Comparison of ENCODE assay signal across 1 cellular context in the genomic region with DNA sequence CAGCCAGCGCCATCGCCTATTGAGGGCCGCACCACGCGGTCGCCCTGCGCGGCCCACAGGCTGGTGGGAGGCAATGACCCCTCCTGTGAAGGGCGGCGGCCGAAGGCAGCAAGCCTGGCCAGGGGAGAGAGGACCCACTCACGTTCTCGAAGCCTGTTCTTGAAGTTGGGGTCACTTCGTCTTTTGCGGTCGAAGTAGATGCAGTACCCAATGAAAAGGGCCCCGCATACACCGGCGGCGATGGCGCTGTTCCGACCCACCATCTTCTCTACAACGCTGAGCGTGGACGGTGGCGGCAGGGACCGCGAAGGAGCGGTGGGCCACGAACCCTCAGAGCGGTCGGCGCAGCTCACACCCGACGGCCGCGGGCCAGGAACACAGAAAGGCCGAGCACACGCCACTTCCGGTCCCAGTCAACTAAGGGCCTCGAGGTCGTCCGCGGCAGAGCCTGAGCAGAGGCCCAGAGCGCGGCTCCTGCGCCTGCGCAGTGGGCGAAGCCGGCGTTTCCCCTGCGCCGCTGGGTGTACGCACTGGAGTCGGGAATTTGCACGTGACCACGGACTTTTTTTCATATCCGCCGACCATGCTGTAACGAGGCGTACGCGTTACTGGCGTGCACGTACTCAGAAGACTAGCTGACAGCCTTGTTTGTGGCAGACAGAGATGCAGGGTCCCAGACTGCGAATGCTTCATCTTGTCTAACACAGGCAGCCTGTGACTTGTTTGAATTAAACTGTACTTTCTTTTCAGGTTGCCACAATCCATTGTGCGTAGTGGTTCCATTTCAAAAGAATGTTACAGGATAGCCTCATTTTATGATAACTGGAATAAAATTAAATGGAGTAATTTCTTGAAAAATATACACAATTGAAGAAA.
A peak's percentile ranks its signal among the peaks of the same experiment; 100 is the strongest.
TF ChIP-seq lines count a peak whose summit lies in the region.

A gene (minus strand): TSS at position 385 of the 876 bp plus-strand sequence. CDS start 122 bp downstream, at position 263.

TF ChIP-seq in HepG2, 621 proteins besides CTCF, POLR2A, EP300 and RAD21 (continued from another document and continues in another):
- TF ChIP-seq, protein P1, sequence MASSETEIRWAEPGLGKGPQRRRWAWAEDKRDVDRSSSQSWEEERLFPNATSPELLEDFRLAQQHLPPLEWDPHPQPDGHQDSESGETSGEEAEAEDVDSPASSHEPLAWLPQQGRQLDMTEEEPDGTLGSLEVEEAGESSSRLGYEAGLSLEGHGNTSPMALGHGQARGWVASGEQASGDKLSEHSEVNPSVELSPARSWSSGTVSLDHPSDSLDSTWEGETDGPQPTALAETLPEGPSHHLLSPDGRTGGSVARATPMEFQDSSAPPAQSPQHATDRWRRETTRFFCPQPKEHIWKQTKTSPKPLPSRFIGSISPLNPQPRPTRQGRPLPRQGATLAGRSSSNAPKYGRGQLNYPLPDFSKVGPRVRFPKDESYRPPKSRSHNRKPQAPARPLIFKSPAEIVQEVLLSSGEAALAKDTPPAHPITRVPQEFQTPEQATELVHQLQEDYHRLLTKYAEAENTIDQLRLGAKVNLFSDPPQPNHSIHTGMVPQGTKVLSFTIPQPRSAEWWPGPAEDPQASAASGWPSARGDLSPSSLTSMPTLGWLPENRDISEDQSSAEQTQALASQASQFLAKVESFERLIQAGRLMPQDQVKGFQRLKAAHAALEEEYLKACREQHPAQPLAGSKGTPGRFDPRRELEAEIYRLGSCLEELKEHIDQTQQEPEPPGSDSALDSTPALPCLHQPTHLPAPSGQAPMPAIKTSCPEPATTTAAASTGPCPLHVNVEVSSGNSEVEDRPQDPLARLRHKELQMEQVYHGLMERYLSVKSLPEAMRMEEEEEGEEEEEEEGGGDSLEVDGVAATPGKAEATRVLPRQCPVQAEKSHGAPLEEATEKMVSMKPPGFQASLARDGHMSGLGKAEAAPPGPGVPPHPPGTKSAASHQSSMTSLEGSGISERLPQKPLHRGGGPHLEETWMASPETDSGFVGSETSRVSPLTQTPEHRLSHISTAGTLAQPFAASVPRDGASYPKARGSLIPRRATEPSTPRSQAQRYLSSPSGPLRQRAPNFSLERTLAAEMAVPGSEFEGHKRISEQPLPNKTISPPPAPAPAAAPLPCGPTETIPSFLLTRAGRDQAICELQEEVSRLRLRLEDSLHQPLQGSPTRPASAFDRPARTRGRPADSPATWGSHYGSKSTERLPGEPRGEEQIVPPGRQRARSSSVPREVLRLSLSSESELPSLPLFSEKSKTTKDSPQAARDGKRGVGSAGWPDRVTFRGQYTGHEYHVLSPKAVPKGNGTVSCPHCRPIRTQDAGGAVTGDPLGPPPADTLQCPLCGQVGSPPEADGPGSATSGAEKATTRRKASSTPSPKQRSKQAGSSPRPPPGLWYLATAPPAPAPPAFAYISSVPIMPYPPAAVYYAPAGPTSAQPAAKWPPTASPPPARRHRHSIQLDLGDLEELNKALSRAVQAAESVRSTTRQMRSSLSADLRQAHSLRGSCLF (CRISPR knock-in tag; IDR thresholded peaks at IDR 0.05; ENCODE audit: borderline replicate concordance) = peak; percentile 95; the same call in 1 of the 2 replicates
- TF ChIP-seq ZNF205 (CRISPR knock-in tag; IDR thresholded peaks at IDR 0.05) = peak; percentile 26; the same call in 1 of the 2 replicates
- TF ChIP-seq PPARG (CRISPR knock-in tag; conservative IDR thresholded peaks at IDR 0.05) = peak; percentile 58; the same call in 1 of the 2 replicates
- TF ChIP-seq, protein P2, sequence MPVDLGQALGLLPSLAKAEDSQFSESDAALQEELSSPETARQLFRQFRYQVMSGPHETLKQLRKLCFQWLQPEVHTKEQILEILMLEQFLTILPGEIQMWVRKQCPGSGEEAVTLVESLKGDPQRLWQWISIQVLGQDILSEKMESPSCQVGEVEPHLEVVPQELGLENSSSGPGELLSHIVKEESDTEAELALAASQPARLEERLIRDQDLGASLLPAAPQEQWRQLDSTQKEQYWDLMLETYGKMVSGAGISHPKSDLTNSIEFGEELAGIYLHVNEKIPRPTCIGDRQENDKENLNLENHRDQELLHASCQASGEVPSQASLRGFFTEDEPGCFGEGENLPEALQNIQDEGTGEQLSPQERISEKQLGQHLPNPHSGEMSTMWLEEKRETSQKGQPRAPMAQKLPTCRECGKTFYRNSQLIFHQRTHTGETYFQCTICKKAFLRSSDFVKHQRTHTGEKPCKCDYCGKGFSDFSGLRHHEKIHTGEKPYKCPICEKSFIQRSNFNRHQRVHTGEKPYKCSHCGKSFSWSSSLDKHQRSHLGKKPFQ (CRISPR knock-in tag; IDR thresholded peaks at IDR 0.05; ENCODE audit: insufficient replicate concordance) = peak; percentile 64
- no peak for TF ChIP-seq ZNF251 (CRISPR knock-in tag; IDR thresholded peaks at IDR 0.05)
- TF ChIP-seq, protein P3, sequence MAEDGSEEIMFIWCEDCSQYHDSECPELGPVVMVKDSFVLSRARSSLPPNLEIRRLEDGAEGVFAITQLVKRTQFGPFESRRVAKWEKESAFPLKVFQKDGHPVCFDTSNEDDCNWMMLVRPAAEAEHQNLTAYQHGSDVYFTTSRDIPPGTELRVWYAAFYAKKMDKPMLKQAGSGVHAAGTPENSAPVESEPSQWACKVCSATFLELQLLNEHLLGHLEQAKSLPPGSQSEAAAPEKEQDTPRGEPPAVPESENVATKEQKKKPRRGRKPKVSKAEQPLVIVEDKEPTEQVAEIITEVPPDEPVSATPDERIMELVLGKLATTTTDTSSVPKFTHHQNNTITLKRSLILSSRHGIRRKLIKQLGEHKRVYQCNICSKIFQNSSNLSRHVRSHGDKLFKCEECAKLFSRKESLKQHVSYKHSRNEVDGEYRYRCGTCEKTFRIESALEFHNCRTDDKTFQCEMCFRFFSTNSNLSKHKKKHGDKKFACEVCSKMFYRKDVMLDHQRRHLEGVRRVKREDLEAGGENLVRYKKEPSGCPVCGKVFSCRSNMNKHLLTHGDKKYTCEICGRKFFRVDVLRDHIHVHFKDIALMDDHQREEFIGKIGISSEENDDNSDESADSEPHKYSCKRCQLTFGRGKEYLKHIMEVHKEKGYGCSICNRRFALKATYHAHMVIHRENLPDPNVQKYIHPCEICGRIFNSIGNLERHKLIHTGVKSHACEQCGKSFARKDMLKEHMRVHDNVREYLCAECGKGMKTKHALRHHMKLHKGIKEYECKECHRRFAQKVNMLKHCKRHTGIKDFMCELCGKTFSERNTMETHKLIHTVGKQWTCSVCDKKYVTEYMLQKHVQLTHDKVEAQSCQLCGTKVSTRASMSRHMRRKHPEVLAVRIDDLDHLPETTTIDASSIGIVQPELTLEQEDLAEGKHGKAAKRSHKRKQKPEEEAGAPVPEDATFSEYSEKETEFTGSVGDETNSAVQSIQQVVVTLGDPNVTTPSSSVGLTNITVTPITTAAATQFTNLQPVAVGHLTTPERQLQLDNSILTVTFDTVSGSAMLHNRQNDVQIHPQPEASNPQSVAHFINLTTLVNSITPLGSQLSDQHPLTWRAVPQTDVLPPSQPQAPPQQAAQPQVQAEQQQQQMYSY (CRISPR knock-in tag; IDR thresholded peaks at IDR 0.05) = peak; percentile 47; the same call in 1 of the 2 replicates
- TF ChIP-seq ZNF543 (CRISPR knock-in tag; IDR thresholded peaks at IDR 0.05) = peak; percentile 78; the same call in 1 of the 2 replicates
- TF ChIP-seq, protein P4, sequence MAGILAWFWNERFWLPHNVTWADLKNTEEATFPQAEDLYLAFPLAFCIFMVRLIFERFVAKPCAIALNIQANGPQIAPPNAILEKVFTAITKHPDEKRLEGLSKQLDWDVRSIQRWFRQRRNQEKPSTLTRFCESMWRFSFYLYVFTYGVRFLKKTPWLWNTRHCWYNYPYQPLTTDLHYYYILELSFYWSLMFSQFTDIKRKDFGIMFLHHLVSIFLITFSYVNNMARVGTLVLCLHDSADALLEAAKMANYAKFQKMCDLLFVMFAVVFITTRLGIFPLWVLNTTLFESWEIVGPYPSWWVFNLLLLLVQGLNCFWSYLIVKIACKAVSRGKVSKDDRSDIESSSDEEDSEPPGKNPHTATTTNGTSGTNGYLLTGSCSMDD (CRISPR knock-in tag; IDR thresholded peaks at IDR 0.05) = no peak
- 0 out of 2 replicates have a peak, but pooled peaks have one; percentile 19 for TF ChIP-seq ZNF260 (CRISPR knock-in tag; IDR thresholded peaks at IDR 0.05; ENCODE audit: borderline replicate concordance, low read depth)
- TF ChIP-seq PHF5A (CRISPR knock-in tag; IDR thresholded peaks at IDR 0.05; ENCODE audit: low read depth, unreplicated experiment) = no peak
- TF ChIP-seq ZNF10 (CRISPR knock-in tag; IDR thresholded peaks at IDR 0.05; ENCODE audit: borderline replicate concordance, low read depth) = no peak
- TF ChIP-seq ZNF703 (CRISPR knock-in tag; IDR thresholded peaks at IDR 0.05; ENCODE audit: borderline replicate concordance) = no peak; the same call in 1 of the 2 replicates
- TF ChIP-seq, protein P5, sequence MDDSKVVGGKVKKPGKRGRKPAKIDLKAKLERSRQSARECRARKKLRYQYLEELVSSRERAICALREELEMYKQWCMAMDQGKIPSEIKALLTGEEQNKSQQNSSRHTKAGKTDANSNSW (CRISPR knock-in tag; IDR thresholded peaks at IDR 0.05; ENCODE audit: borderline replicate concordance) = peak; percentile 69; the same call in 1 of the 2 replicates
- TF ChIP-seq, protein P6, sequence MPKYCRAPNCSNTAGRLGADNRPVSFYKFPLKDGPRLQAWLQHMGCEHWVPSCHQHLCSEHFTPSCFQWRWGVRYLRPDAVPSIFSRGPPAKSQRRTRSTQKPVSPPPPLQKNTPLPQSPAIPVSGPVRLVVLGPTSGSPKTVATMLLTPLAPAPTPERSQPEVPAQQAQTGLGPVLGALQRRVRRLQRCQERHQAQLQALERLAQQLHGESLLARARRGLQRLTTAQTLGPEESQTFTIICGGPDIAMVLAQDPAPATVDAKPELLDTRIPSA (CRISPR knock-in tag; IDR thresholded peaks at IDR 0.05; ENCODE audit: borderline replicate concordance) = no peak
- 0 out of 2 replicates have a peak, but pooled peaks have one; percentile 42 for TF ChIP-seq ZNF230 (CRISPR knock-in tag; IDR thresholded peaks at IDR 0.05)
- no peak for TF ChIP-seq MTA3 (CRISPR knock-in tag; IDR thresholded peaks at IDR 0.05)
- TF ChIP-seq SIX1 (CRISPR knock-in tag; IDR thresholded peaks at IDR 0.05; ENCODE audit: borderline replicate concordance) = no peak
- TF ChIP-seq, protein P7, sequence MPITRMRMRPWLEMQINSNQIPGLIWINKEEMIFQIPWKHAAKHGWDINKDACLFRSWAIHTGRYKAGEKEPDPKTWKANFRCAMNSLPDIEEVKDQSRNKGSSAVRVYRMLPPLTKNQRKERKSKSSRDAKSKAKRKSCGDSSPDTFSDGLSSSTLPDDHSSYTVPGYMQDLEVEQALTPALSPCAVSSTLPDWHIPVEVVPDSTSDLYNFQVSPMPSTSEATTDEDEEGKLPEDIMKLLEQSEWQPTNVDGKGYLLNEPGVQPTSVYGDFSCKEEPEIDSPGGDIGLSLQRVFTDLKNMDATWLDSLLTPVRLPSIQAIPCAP (CRISPR knock-in tag; IDR thresholded peaks at IDR 0.05; ENCODE audit: low read depth) = no peak
- no peak for TF ChIP-seq FOXK2 (IDR thresholded peaks at IDR 0.05)
- TF ChIP-seq BRCA1 (CRISPR knock-in tag; IDR thresholded peaks at IDR 0.05) = peak; percentile 27; the same call in 1 of the 2 replicates
- TF ChIP-seq HNRNPL (IDR thresholded peaks at IDR 0.05; ENCODE audit: low read depth, low read length) = no peak
- TF ChIP-seq, protein P8, sequence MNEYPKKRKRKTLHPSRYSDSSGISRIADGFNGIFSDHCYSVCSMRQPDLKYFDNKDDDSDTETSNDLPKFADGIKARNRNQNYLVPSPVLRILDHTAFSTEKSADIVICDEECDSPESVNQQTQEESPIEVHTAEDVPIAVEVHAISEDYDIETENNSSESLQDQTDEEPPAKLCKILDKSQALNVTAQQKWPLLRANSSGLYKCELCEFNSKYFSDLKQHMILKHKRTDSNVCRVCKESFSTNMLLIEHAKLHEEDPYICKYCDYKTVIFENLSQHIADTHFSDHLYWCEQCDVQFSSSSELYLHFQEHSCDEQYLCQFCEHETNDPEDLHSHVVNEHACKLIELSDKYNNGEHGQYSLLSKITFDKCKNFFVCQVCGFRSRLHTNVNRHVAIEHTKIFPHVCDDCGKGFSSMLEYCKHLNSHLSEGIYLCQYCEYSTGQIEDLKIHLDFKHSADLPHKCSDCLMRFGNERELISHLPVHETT (CRISPR knock-in tag; conservative IDR thresholded peaks at IDR 0.05) = peak; percentile 64
- no peak for TF ChIP-seq ZNF562 (CRISPR knock-in tag; IDR thresholded peaks at IDR 0.05; ENCODE audit: borderline replicate concordance)
- TF ChIP-seq PHF8 (CRISPR knock-in tag; IDR thresholded peaks at IDR 0.05) = peak; percentile 93
- peak; percentile 70; the same call in 1 of the 2 replicates for TF ChIP-seq MXD4 (CRISPR knock-in tag; IDR thresholded peaks at IDR 0.05)
- peak; percentile 89; the same call in 1 of the 2 replicates for TF ChIP-seq ZNF737 (CRISPR knock-in tag; IDR thresholded peaks at IDR 0.05; ENCODE audit: borderline replicate concordance)
- no peak for TF ChIP-seq PLRG1 (conservative IDR thresholded peaks at IDR 0.05)
- peak; percentile 57; the same call in 1 of the 2 replicates for TF ChIP-seq GPN1 (CRISPR knock-in tag; IDR thresholded peaks at IDR 0.05; ENCODE audit: borderline replicate concordance)
- TF ChIP-seq, protein P9, sequence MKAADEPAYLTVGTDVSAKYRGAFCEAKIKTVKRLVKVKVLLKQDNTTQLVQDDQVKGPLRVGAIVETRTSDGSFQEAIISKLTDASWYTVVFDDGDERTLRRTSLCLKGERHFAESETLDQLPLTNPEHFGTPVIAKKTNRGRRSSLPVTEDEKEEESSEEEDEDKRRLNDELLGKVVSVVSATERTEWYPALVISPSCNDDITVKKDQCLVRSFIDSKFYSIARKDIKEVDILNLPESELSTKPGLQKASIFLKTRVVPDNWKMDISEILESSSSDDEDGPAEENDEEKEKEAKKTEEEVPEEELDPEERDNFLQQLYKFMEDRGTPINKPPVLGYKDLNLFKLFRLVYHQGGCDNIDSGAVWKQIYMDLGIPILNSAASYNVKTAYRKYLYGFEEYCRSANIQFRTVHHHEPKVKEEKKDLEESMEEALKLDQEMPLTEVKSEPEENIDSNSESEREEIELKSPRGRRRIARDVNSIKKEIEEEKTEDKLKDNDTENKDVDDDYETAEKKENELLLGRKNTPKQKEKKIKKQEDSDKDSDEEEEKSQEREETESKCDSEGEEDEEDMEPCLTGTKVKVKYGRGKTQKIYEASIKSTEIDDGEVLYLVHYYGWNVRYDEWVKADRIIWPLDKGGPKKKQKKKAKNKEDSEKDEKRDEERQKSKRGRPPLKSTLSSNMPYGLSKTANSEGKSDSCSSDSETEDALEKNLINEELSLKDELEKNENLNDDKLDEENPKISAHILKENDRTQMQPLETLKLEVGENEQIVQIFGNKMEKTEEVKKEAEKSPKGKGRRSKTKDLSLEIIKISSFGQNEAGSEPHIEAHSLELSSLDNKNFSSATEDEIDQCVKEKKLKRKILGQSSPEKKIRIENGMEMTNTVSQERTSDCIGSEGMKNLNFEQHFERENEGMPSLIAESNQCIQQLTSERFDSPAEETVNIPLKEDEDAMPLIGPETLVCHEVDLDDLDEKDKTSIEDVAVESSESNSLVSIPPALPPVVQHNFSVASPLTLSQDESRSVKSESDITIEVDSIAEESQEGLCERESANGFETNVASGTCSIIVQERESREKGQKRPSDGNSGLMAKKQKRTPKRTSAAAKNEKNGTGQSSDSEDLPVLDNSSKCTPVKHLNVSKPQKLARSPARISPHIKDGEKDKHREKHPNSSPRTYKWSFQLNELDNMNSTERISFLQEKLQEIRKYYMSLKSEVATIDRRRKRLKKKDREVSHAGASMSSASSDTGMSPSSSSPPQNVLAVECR (CRISPR knock-in tag; IDR thresholded peaks at IDR 0.05; ENCODE audit: borderline replicate concordance) = peak; percentile 95
